Comparison of ENCODE assay signal across 16 cellular contexts in genomic region chr17:56756536-56756935, GRCh38.
DNase-seq lines count a peak whose midpoint lies in the region; ATAC-seq and TF ChIP-seq lines count a peak whose summit lies in the region.
"Had no signal": no experiment of that assay in that cellular context is flagged by ENCODE, and none has a peak within 500 bp of the region (broad histone marks: within the 10 kb centered on the region; RNA-seq: fewer than 3 reads in every experiment).

No MANE protein-coding gene starts in this region.

- no peaks in the 10 kb centered on the region for H3K36me3 Mint-ChIP-seq in CD8-positive, alpha-beta T cell
- H3K36me3 Mint-ChIP-seq in chondrocyte (ENCODE audit: low read depth), result no peaks in the 10 kb centered on the region
- no peaks in the 10 kb centered on the region for H3K36me3 Mint-ChIP-seq in naive thymus-derived CD8-positive, alpha-beta T cell
- H3K36me3 Mint-ChIP-seq: activated naive CD8-positive, alpha-beta T cell treated with anti-CD3 and anti-CD28 coated beads for 36 hours had no signal

- peak overlapping the region; percentile 4 for H3K27ac Mint-ChIP-seq in CD8-positive, alpha-beta T cell
- H3K27ac Mint-ChIP-seq in chondrocyte (ENCODE audit: unreplicated experiment), result peak overlapping the region; percentile 81
- peak overlapping the region in 7 of 10 donors; percentile 23 to 74 (median 48) for H3K27ac Mint-ChIP-seq in naive thymus-derived CD8-positive, alpha-beta T cell
- H3K27ac Mint-ChIP-seq: activated naive CD8-positive, alpha-beta T cell treated with anti-CD3 and anti-CD28 coated beads for 36 hours; H9 had no signal

- POLR2A ChIA-PET in CD8-positive, alpha-beta T cell (lab: Charles Lee), result interaction anchor here (0.7 kb wide), 1 partner anchor 589 kb away, joined by 3 read pairs; no protein-coding TSS in a partner anchor
- POLR2A ChIA-PET in naive thymus-derived CD8-positive, alpha-beta T cell (lab: Charles Lee), result interaction anchor here (0.5 to 1.4 kb wide), 2 partner anchors 9 to 11 kb away, joined by 3 to 4 read pairs; no protein-coding TSS in a partner anchor

- TF ChIP-seq POLR2A in Peyer's patch (IDR thresholded peaks at IDR 0.05), result no peak

- H3K4me1 ChIP-seq in CD8-positive, alpha-beta T cell (ENCODE audit: insufficient read depth, low read length), result peaks cover 10% of the 10 kb centered on the region
- H3K4me1 ChIP-seq in Peyer's patch, result no peaks in the 10 kb centered on the region

- no peak for TF ChIP-seq CTCF in CD8-positive, alpha-beta T cell (IDR thresholded peaks at IDR 0.05)
- TF ChIP-seq CTCF in chondrocyte (IDR thresholded peaks at IDR 0.05) (no peak), Peyer's patch (IDR thresholded peaks at IDR 0.05) (no peak)

- H3K27ac ChIP-seq in CD8-positive, alpha-beta T cell (ENCODE audit: low read depth, low read length), result no peak overlapping the region
- no peak overlapping the region for H3K27ac ChIP-seq in Peyer's patch

- H3K4me1 Mint-ChIP-seq in CD8-positive, alpha-beta T cell (ENCODE audit: low read depth), result peaks cover 22% of the 10 kb centered on the region
- peaks cover 21% of the 10 kb centered on the region for H3K4me1 Mint-ChIP-seq in chondrocyte (ENCODE audit: low read depth)
- H3K4me1 Mint-ChIP-seq in naive thymus-derived CD8-positive, alpha-beta T cell, result peaks cover 12 to 31% (median 22%) of the 10 kb centered on the region in 4 donors

- H3K4me3 ChIP-seq in CD8-positive, alpha-beta T cell (ENCODE audit: low read depth, low read length), result no peak overlapping the region
- no peak overlapping the region for H3K4me3 ChIP-seq in Peyer's patch

- H3K36me3 ChIP-seq in CD8-positive, alpha-beta T cell (ENCODE audit: insufficient read depth, low read length), result no peaks in the 10 kb centered on the region
- no peaks in the 10 kb centered on the region for H3K36me3 ChIP-seq in Peyer's patch

- CTCF ChIA-PET in CD8-positive, alpha-beta T cell (lab: Charles Lee), result no interaction called here

- no peaks in the 10 kb centered on the region for H3K9me3 ChIP-seq in CD8-positive, alpha-beta T cell (ENCODE audit: low read length)
- no peaks in the 10 kb centered on the region for H3K9me3 ChIP-seq in Peyer's patch

- no peak for DNase-seq in CD8-positive, alpha-beta T cell
- peak; percentile 94 for DNase-seq in LHCN-M2 (ENCODE audit: low read depth)
- DNase-seq in chondrocyte (ENCODE audit: low spot score), result no peak
- no peak for DNase-seq in naive thymus-derived CD8-positive, alpha-beta T cell
- no peak for DNase-seq in Peyer's patch
- DNase-seq in NCI-H1417 (lab: John Stamatoyannopoulos, UW), result no peak
- DNase-seq: activated CD4-positive, alpha-beta T cell treated with anti-CD3 and anti-CD28 coated beads, Interleukin-2, amount 50 U/mL, for 1 hour; activated naive CD8-positive, alpha-beta T cell treated with anti-CD3 and anti-CD28 coated beads for 36 hours; GDM1; H9; NCI-H2029; SHP77 treated with DMSO at 0.1 percent for 48 hours; stimulated activated CD4-positive, alpha-beta T cell treated with anti-CD3 and anti-CD28 coated beads, Interleukin-12 subunit alpha, Interleukin-12 subunit beta, amount 100 ng/mL, for 4 hours; stimulated activated naive CD4-positive, alpha-beta T cell treated with Interleukin-2 at 50 U/mL for 16 hours had no signal

- peaks cover 5% of the 10 kb centered on the region for H3K27me3 Mint-ChIP-seq in CD8-positive, alpha-beta T cell (ENCODE audit: low read depth)
- H3K27me3 Mint-ChIP-seq in chondrocyte (ENCODE audit: low read depth), result no peaks in the 10 kb centered on the region
- no peaks in the 10 kb centered on the region for H3K27me3 Mint-ChIP-seq in naive thymus-derived CD8-positive, alpha-beta T cell
- H3K27me3 Mint-ChIP-seq: activated naive CD8-positive, alpha-beta T cell treated with anti-CD3 and anti-CD28 coated beads for 36 hours had no signal

- H3K4me3 Mint-ChIP-seq in CD8-positive, alpha-beta T cell, result no peak overlapping the region
- H3K4me3 Mint-ChIP-seq in chondrocyte (ENCODE audit: unreplicated experiment), result no peak overlapping the region
- no peak overlapping the region for H3K4me3 Mint-ChIP-seq in naive thymus-derived CD8-positive, alpha-beta T cell
- H3K4me3 Mint-ChIP-seq: activated naive CD8-positive, alpha-beta T cell treated with anti-CD3 and anti-CD28 coated beads for 36 hours; H9 had no signal

- no peaks in the 10 kb centered on the region for H3K27me3 ChIP-seq in CD8-positive, alpha-beta T cell (ENCODE audit: insufficient read depth, low read length)
- no peaks in the 10 kb centered on the region for H3K27me3 ChIP-seq in Peyer's patch

- ATAC-seq in CD8-positive, alpha-beta T cell, result no peak
- no peak for ATAC-seq in naive thymus-derived CD8-positive, alpha-beta T cell
- ATAC-seq in GM19397 (IDR thresholded peaks at IDR 0.05; ENCODE audit: unreplicated experiment) (no peak), HG03175 (IDR thresholded peaks at IDR 0.05; ENCODE audit: unreplicated experiment) (no peak)

- intact Hi-C loops in CD8-positive, alpha-beta T cell (cut with DNase I, micrococcal nuclease), result no loop called here

- H3K9me3 Mint-ChIP-seq in CD8-positive, alpha-beta T cell, result no peaks in the 10 kb centered on the region
- no peaks in the 10 kb centered on the region for H3K9me3 Mint-ChIP-seq in chondrocyte (ENCODE audit: low read depth)
- no peaks in the 10 kb centered on the region for H3K9me3 Mint-ChIP-seq in naive thymus-derived CD8-positive, alpha-beta T cell
- H3K9me3 Mint-ChIP-seq: activated naive CD8-positive, alpha-beta T cell treated with anti-CD3 and anti-CD28 coated beads for 36 hours; H9 had no signal

Comparison
In these comparisons a context has a peak if more than half of its experiments do, and no peak if none do; other contexts are left out.
1. H3K27ac Mint-ChIP-seq: peak in every context shown above with its lines; median percentile 81 in chondrocyte; 48 in naive thymus-derived CD8-positive, alpha-beta T cell; 4 in CD8-positive, alpha-beta T cell.